In genomic region chr5:98275980-98276379, GRCh38 we compare ENCODE assay signal across 18 cellular contexts.
A peak's percentile ranks its signal among the peaks of the same experiment; 100 is the strongest.
DNase-seq lines count a peak whose midpoint lies in the region; ATAC-seq and TF ChIP-seq lines count a peak whose summit lies in the region.
"Had no signal": no experiment of that assay in that cellular context is flagged by ENCODE, and none has a peak within 500 bp of the region (broad histone marks: within the 10 kb centered on the region; RNA-seq: fewer than 3 reads in every experiment).

No MANE protein-coding gene starts in this region.

- H3K4me3 Mint-ChIP-seq in endothelial cell (ENCODE audit: unreplicated experiment) (no peak overlapping the region), type B pancreatic cell (no peak overlapping the region)
- H3K4me3 Mint-ChIP-seq: CD4-positive, alpha-beta memory T cell had no signal

- H3K4me1 ChIP-seq in lower lobe of right lung: no peaks in the 10 kb centered on the region

- H3K27me3 ChIP-seq in lower lobe of right lung (ENCODE audit: low read depth): no peaks in the 10 kb centered on the region

- no peak overlapping the region for H3K4me3 ChIP-seq in lower lobe of right lung
- H3K4me3 ChIP-seq: GM23248, HAP-1 had no signal

- H3K9me3 Mint-ChIP-seq in endothelial cell (ENCODE audit: unreplicated experiment) (no peaks in the 10 kb centered on the region), type B pancreatic cell (no peaks in the 10 kb centered on the region)

- H3K9me3 ChIP-seq in lower lobe of right lung: no peaks in the 10 kb centered on the region
- H3K9me3 ChIP-seq: HAP-1 had no signal

- H3K27me3 Mint-ChIP-seq in endothelial cell (ENCODE audit: unreplicated experiment): no peaks in the 10 kb centered on the region
- no peaks in the 10 kb centered on the region for H3K27me3 Mint-ChIP-seq in type B pancreatic cell
- H3K27me3 Mint-ChIP-seq: CD4-positive, alpha-beta memory T cell had no signal

- peak; percentile 37 for TF ChIP-seq CTCF in endothelial cell (IDR thresholded peaks at IDR 0.05; ENCODE audit: unreplicated experiment)
- TF ChIP-seq CTCF in type B pancreatic cell (conservative IDR thresholded peaks at IDR 0.05): peak; percentile 65
- TF ChIP-seq CTCF in lower lobe of right lung (IDR thresholded peaks at IDR 0.05): no peak

- ATAC-seq in HG03159 (IDR thresholded peaks at IDR 0.05; ENCODE audit: unreplicated experiment): peak; percentile 56
- ATAC-seq in GM18517 (IDR thresholded peaks at IDR 0.05; ENCODE audit: unreplicated experiment): no peak
- no peak for ATAC-seq in lower lobe of right lung

- H3K36me3 ChIP-seq in lower lobe of right lung: no peaks in the 10 kb centered on the region
- H3K36me3 ChIP-seq: HAP-1 had no signal

- DNase-seq in DMS53 (lab: John Stamatoyannopoulos, UW) (peak; percentile 3), DMS53 treated with DMSO at 0.1 percent for 48 hours (lab: John Stamatoyannopoulos, UW; ENCODE audit: unreplicated experiment) (no peak), endothelial cell (ENCODE audit: low spot score) (no peak), type B pancreatic cell (ENCODE audit: extremely low spot score, unreplicated experiment) (no peak), lower lobe of right lung (no peak), NCI-H2107 (lab: John Stamatoyannopoulos, UW) (no peak)
- DNase-seq: 8988T; CD4-positive, alpha-beta memory T cell; DMS79; GM23248; NCI-H1048; NCI-H1436 treated with DMSO at 0.1 percent for 48 hours; NCI-H2029; NCI-H446 treated with DMSO at 0.1 percent for 48 hours; Right ventricle myocardium superior had no signal

- H3K27ac Mint-ChIP-seq in endothelial cell (ENCODE audit: unreplicated experiment) (no peak overlapping the region), type B pancreatic cell (no peak overlapping the region)
- H3K27ac Mint-ChIP-seq: CD4-positive, alpha-beta memory T cell had no signal

- intact Hi-C loops in lower lobe of right lung (cut with DNase I): no loop called here

- H3K36me3 Mint-ChIP-seq in endothelial cell (ENCODE audit: low read depth, unreplicated experiment): no peaks in the 10 kb centered on the region
- H3K36me3 Mint-ChIP-seq in type B pancreatic cell: no peaks in the 10 kb centered on the region
- H3K36me3 Mint-ChIP-seq: CD4-positive, alpha-beta memory T cell had no signal

- H3K27ac ChIP-seq in lower lobe of right lung: no peak overlapping the region
- H3K27ac ChIP-seq: GM23248 had no signal

- H3K4me1 Mint-ChIP-seq in endothelial cell (ENCODE audit: unreplicated experiment) (no peaks in the 10 kb centered on the region), type B pancreatic cell (ENCODE audit: unreplicated experiment) (no peaks in the 10 kb centered on the region)
- H3K4me1 Mint-ChIP-seq: CD4-positive, alpha-beta memory T cell had no signal
